ENCODE assay signal across 8 cellular contexts in genomic region chr19:6425732-6426686, GRCh38. TPM values are rescaled to one million over a fixed set of nuclear protein-coding genes. Genes with fewer than 3 reads are reported as not detected.
DNase-seq lines count a peak whose midpoint lies in the region; ATAC-seq, FAIRE-seq and TF ChIP-seq lines count a peak whose summit lies in the region.

No MANE protein-coding gene starts in this region.

- H3K27ac ChIP-seq in GM12878 (ENCODE audit: control insufficient read depth, insufficient read depth) = peak overlapping the region; percentile 58
- H3K27ac ChIP-seq in mucosa of rectum (ENCODE audit: low read depth in 2 of 2, low read length in 2 of 2) = peak overlapping the region; percentile 67 to 84

- TF ChIP-seq RAD21 in GM12878 (IDR thresholded peaks at IDR 0.05; ENCODE audit: insufficient read depth, low read depth, low read length) = no peak

- no peak for ATAC-seq in GM12878
- ATAC-seq in HG02870 (IDR thresholded peaks at IDR 0.05; ENCODE audit: unreplicated experiment) = no peak
- no peak for ATAC-seq in GM21786 (IDR thresholded peaks at IDR 0.05; ENCODE audit: unreplicated experiment)
- no peak for ATAC-seq in GM19035 (IDR thresholded peaks at IDR 0.05; ENCODE audit: unreplicated experiment)
- ATAC-seq in HG03571 (IDR thresholded peaks at IDR 0.05; ENCODE audit: unreplicated experiment) = no peak

- H3K9me3 ChIP-seq in GM12878 (replicated peaks; ENCODE audit: control insufficient read depth, insufficient read depth, low read length) (no peaks in the 10 kb centered on the region; the same call in 2 of the 3 replicates), mucosa of rectum (ENCODE audit: control insufficient read depth in 2 of 2, low read length in 2 of 2) (no peaks in the 10 kb centered on the region)

- H3K4me1 ChIP-seq in GM12878 (ENCODE audit: control insufficient read depth, insufficient read depth, low read length) (peaks cover 5% of the 10 kb centered on the region), mucosa of rectum (ENCODE audit: control insufficient read depth in 2 of 2, insufficient read depth in 2 of 2, low read length in 2 of 2) (peaks cover 11 to 16% of the 10 kb centered on the region in 2 donors)

- BruUV-seq in GM12878 (replicated peaks; lab: Mats Ljungman, UMichigan) = TSS peak; percentile 82

- peak; percentile 4 for DNase-seq in CD1c-positive myeloid dendritic cell (ENCODE audit: extremely low spot score)
- peak; percentile 27 for DNase-seq in KBM-7
- no peak for DNase-seq in GM12878 (ENCODE audit: low read depth, low spot score)

- H3K79me2 ChIP-seq in GM12878 (ENCODE audit: control insufficient read depth, insufficient read depth, low read length) = peaks cover 34% of the 10 kb centered on the region

- no peak for TF ChIP-seq CTCF in GM12878 (IDR thresholded peaks at IDR 0.05 in 2 of 3, conservative IDR thresholded peaks at IDR 0.05 in 1 of 3; ENCODE audit: control insufficient read depth in 2 of 3, extremely low read depth in 1 of 3, insufficient read depth in 1 of 3, low read depth in 3 of 3, low read length in 3 of 3)

- SMC1A ChIA-PET in GM12878 (lab: Charles Lee; ENCODE audit: uncharacterized antibody, unreplicated experiment) = interaction anchor here (1.0 to 1.6 kb wide), 2 partner anchors 9 to 10 kb away, joined by 5 read pairs; no protein-coding TSS in a partner anchor

- TF ChIP-seq POLR2A in GM12878 (IDR thresholded peaks at IDR 0.05; ENCODE audit: low read depth, low read length) = no peak

- peak; percentile 23 for FAIRE-seq in GM12878 (lab: Jason Lieb, UNC)

- RAD21 ChIA-PET in GM12878 (lab: Charles Lee; ENCODE audit: unreplicated experiment) = interaction anchor here (1.2 to 1.7 kb wide), 3 partner anchors 54 to 446 kb away, joined by 3 to 9 read pairs (median 5); partner anchors contain the start of gene ALKBH7

- CTCF ChIA-PET in GM12878 (lab: Yijun Ruan, JAX) = interaction anchor here (0.9 to 2.2 kb wide), 5 partner anchors 9 to 311 kb away, joined by 3 to 8 read pairs (median 3); partner anchors contain the start of gene ALKBH7

- H3K4me2 ChIP-seq in GM12878 (ENCODE audit: control insufficient read depth, insufficient read depth) = peak overlapping the region; percentile 56

- in situ Hi-C loops in KBM-7 (cut with MboI; ENCODE audit: low pct_unique_long_range_greater_than_20kb, low sequenced_read_pairs) = no loop called here
- in situ Hi-C loops in GM12878 (cut with MboI) = no loop called here

- peak overlapping the region; percentile 72 for H2AFZ ChIP-seq in GM12878 (ENCODE audit: control insufficient read depth, low read depth, low read length)

- H3K9ac ChIP-seq in GM12878 (ENCODE audit: control insufficient read depth, insufficient read depth, low read length) (no peak overlapping the region), mucosa of rectum (ENCODE audit: low read depth in 1 of 2, low read length in 2 of 2) (peak overlapping the region in 1 of 2 donors; percentile 41)

- peaks cover 19% of the 10 kb centered on the region for H4K20me1 ChIP-seq in GM12878 (ENCODE audit: control insufficient read depth, insufficient read depth)

- 94% methylated on average over 23 of the region's 23 CpGs for WGBS in GM12878 (ENCODE audit: insufficient coverage, insufficient replicate concordance, low lambda C conversion rate, missing lambda C conversion rate)

- no peak for TF ChIP-seq EP300 in GM12878 (IDR thresholded peaks at IDR 0.05; ENCODE audit: borderline replicate concordance in 1 of 2, control insufficient read depth in 1 of 2, low read depth in 2 of 2, low read length in 2 of 2)

- H3K27me3 ChIP-seq in GM12878 (replicated peaks in 1 of 2; ENCODE audit: control insufficient read depth in 2 of 2, insufficient read depth in 2 of 2, low read length in 1 of 2) = no peaks in the 10 kb centered on the region
- H3K27me3 ChIP-seq in mucosa of rectum (ENCODE audit: control insufficient read depth in 2 of 2, insufficient read depth in 2 of 2, low read length in 2 of 2) = no peaks in the 10 kb centered on the region

- H3K4me3 ChIP-seq in GM12878 (peak overlapping the region; percentile 6; the same call in 1 of the 2 replicates), mucosa of rectum (ENCODE audit: low read length in 2 of 2) (peak overlapping the region; percentile 43 to 63)

- POLR2A ChIA-PET in GM12878 (lab: Charles Lee) = interaction anchor here (0.6 to 1.8 kb wide), 5 partner anchors 10 to 447 kb away, joined by 3 to 13 read pairs (median 4); partner anchors contain the start of gene ALKBH7

- H3K36me3 ChIP-seq in GM12878 (ENCODE audit: control insufficient read depth in 2 of 2, insufficient read depth in 2 of 2, low read length in 1 of 2) = peaks cover 0 to 8% of the 10 kb centered on the region in 2 experiments; a peak in 2 of 4 replicates
- H3K36me3 ChIP-seq in mucosa of rectum (ENCODE audit: control insufficient read depth in 2 of 2, insufficient read depth in 2 of 2, low read length in 2 of 2) = peaks cover 8 to 9% of the 10 kb centered on the region in 2 donors

- intact Hi-C loops in GM12878 (cut with micrococcal nuclease; ENCODE audit: unreplicated experiment) = loop anchor here (1.0 kb wide), 2 partner anchors 33 to 34 kb away; partner anchors contain the start of gene GTF2F1

RNA-seq across cellular contexts. Expression of gene KHSRP, which starts 1.4 kb away (rescaled TPM):
- total RNA-seq in GM12878 (2013; cell fraction: nucleolus; rRNA removed) = 69.0 and 80.4 TPM in 2 replicates
- total RNA-seq in GM12878 (2014; rRNA removed) = 111 and 121 TPM in 2 replicates
- 71.8 and 79.8 TPM in 2 replicates for total RNA-seq in GM12878 (2014; rRNA removed; fragmentation: Illumina TruSeq; extraction: Trizol)
- total RNA-seq in GM12878 (2021) = 411 and 440 TPM in 2 replicates
- 115 TPM for polyA plus RNA-seq in GM12878 (2011; ENCODE audit: low read depth)
- polyA plus RNA-seq in GM12878 (2011; rRNA removed) = 71.1 and 84.3 TPM in 2 replicates
- 79.1 and 116 TPM in 2 replicates for polyA plus RNA-seq in GM12878 (2011; cell fraction: cytosol; rRNA removed)
- 175 and 222 TPM in 2 replicates for polyA plus RNA-seq in GM12878 (2011; cell fraction: nucleus; rRNA removed)
- 189 and 262 TPM in 2 replicates for polyA plus RNA-seq in GM12878 (2012)
- polyA plus RNA-seq in GM12878 (2014; fragmentation: Illumina TruSeq; extraction: Trizol) = 118 and 142 TPM in 2 replicates
- 1 to 10 TPM; 4.8 to 6.4 TPM for polyA plus RNA-seq in GM12878 (2014; fragmentation: Nextera tagmentation; extraction: Ambion mirVana)
- 229 and 318 TPM in 2 replicates for polyA plus RNA-seq in GM12878 (2014; rRNA removed)
- 10 to 100 TPM; 38.5 to 40.1 TPM for polyA plus RNA-seq in GM12878 (2016; fragmentation: Nextera tagmentation; extraction: Ambion mirVana)
- polyA minus RNA-seq in GM12878 (2011; rRNA and poly(A)+ RNA removed) = 101 and 116 TPM in 2 replicates
- polyA minus RNA-seq in GM12878 (2011; cell fraction: cytosol; rRNA and poly(A)+ RNA removed) = 104 and 123 TPM in 2 replicates
- polyA minus RNA-seq in GM12878 (2011; cell fraction: nucleus; rRNA and poly(A)+ RNA removed) = 61.7 and 95.5 TPM in 2 replicates

RNA-seq across cellular contexts. Expression of gene SLC25A41, which starts 7.6 kb away (rescaled TPM):
- 0.37 and 0.75 TPM in 2 replicates for total RNA-seq in GM12878 (2013; cell fraction: nucleolus; rRNA removed)
- total RNA-seq in GM12878 (2014; rRNA removed) = 0.23 and 0.27 TPM in 2 replicates
- total RNA-seq in GM12878 (2014; rRNA removed; fragmentation: Illumina TruSeq; extraction: Trizol) = 0.49 and 0.55 TPM in 2 replicates
- total RNA-seq in GM12878 (2021) = 1.0 and 1.2 TPM in 2 replicates
- 0.58 TPM for polyA plus RNA-seq in GM12878 (2011; ENCODE audit: low read depth)
- 0.45 and 0.99 TPM in 2 replicates for polyA plus RNA-seq in GM12878 (2011; rRNA removed)
- 1.3 and 2.2 TPM in 2 replicates for polyA plus RNA-seq in GM12878 (2011; cell fraction: cytosol; rRNA removed)
- polyA plus RNA-seq in GM12878 (2011; cell fraction: nucleus; rRNA removed) = 3.5 and 3.9 TPM in 2 replicates
- 1.3 and 1.4 TPM in 2 replicates for polyA plus RNA-seq in GM12878 (2012)
- polyA plus RNA-seq in GM12878 (2014; fragmentation: Illumina TruSeq; extraction: Trizol) = 0.24 TPM in 1 of 2 replicates, not detected in the other
- polyA plus RNA-seq in GM12878 (2014; fragmentation: Nextera tagmentation; extraction: Ambion mirVana) = not detected
- 0.73 and 1.4 TPM in 2 replicates for polyA plus RNA-seq in GM12878 (2014; rRNA removed)
- under 1 TPM; 0.30 to 0.37 TPM for polyA plus RNA-seq in GM12878 (2016; fragmentation: Nextera tagmentation; extraction: Ambion mirVana)
- 0.51 and 0.62 TPM in 2 replicates for polyA minus RNA-seq in GM12878 (2011; rRNA and poly(A)+ RNA removed)
- polyA minus RNA-seq in GM12878 (2011; cell fraction: cytosol; rRNA and poly(A)+ RNA removed) = not detected in 2 replicates
- polyA minus RNA-seq in GM12878 (2011; cell fraction: nucleus; rRNA and poly(A)+ RNA removed) = 0.38 TPM in 1 of 2 replicates, not detected in the other

RNA-seq across cellular contexts. Expression of gene GTF2F1, which starts 33.0 kb away (rescaled TPM):
- 14.1 and 18.4 TPM in 2 replicates for total RNA-seq in GM12878 (2013; cell fraction: nucleolus; rRNA removed)
- 42.7 and 45.0 TPM in 2 replicates for total RNA-seq in GM12878 (2014; rRNA removed)
- total RNA-seq in GM12878 (2014; rRNA removed; fragmentation: Illumina TruSeq; extraction: Trizol) = 55.4 and 57.3 TPM in 2 replicates
- total RNA-seq in GM12878 (2021) = 57.8 and 61.7 TPM in 2 replicates
- polyA plus RNA-seq in GM12878 (2011; ENCODE audit: low read depth) = 32.2 TPM
- 39.6 and 50.4 TPM in 2 replicates for polyA plus RNA-seq in GM12878 (2011; rRNA removed)
- 65.1 and 90.7 TPM in 2 replicates for polyA plus RNA-seq in GM12878 (2011; cell fraction: cytosol; rRNA removed)
- polyA plus RNA-seq in GM12878 (2011; cell fraction: nucleus; rRNA removed) = 34.5 and 62.4 TPM in 2 replicates
- 59.6 and 77.8 TPM in 2 replicates for polyA plus RNA-seq in GM12878 (2012)
- polyA plus RNA-seq in GM12878 (2014; fragmentation: Illumina TruSeq; extraction: Trizol) = 29.6 and 53.1 TPM in 2 replicates
- polyA plus RNA-seq in GM12878 (2014; fragmentation: Nextera tagmentation; extraction: Ambion mirVana) = 1 to 10 TPM; 4.5 to 8.7 TPM
- polyA plus RNA-seq in GM12878 (2014; rRNA removed) = 55.1 and 61.3 TPM in 2 replicates
- 10 to 100 TPM; 39.2 to 46.7 TPM for polyA plus RNA-seq in GM12878 (2016; fragmentation: Nextera tagmentation; extraction: Ambion mirVana)
- polyA minus RNA-seq in GM12878 (2011; rRNA and poly(A)+ RNA removed) = 44.7 and 60.2 TPM in 2 replicates
- polyA minus RNA-seq in GM12878 (2011; cell fraction: cytosol; rRNA and poly(A)+ RNA removed) = 25.7 and 26.8 TPM in 2 replicates
- 8.1 and 13.3 TPM in 2 replicates for polyA minus RNA-seq in GM12878 (2011; cell fraction: nucleus; rRNA and poly(A)+ RNA removed)

RNA-seq across cellular contexts. Expression of gene SLC25A23, which starts 33.6 kb away (rescaled TPM):
- total RNA-seq in GM12878 (2013; cell fraction: nucleolus; rRNA removed) = 27.8 and 31.7 TPM in 2 replicates
- total RNA-seq in GM12878 (2014; rRNA removed) = 51.9 and 66.4 TPM in 2 replicates
- total RNA-seq in GM12878 (2014; rRNA removed; fragmentation: Illumina TruSeq; extraction: Trizol) = 35.4 and 36.2 TPM in 2 replicates
- total RNA-seq in GM12878 (2021) = 85.8 and 97.2 TPM in 2 replicates
- polyA plus RNA-seq in GM12878 (2011; ENCODE audit: low read depth) = 27.3 TPM
- polyA plus RNA-seq in GM12878 (2011; rRNA removed) = 16.6 and 25.6 TPM in 2 replicates
- 43.6 and 47.6 TPM in 2 replicates for polyA plus RNA-seq in GM12878 (2011; cell fraction: cytosol; rRNA removed)
- polyA plus RNA-seq in GM12878 (2011; cell fraction: nucleus; rRNA removed) = 42.9 and 54.9 TPM in 2 replicates
- 47.9 and 65.2 TPM in 2 replicates for polyA plus RNA-seq in GM12878 (2012)
- 60.7 and 70.2 TPM in 2 replicates for polyA plus RNA-seq in GM12878 (2014; fragmentation: Illumina TruSeq; extraction: Trizol)
- polyA plus RNA-seq in GM12878 (2014; fragmentation: Nextera tagmentation; extraction: Ambion mirVana) = 10 to 100 TPM; 10.2 to 13.6 TPM
- polyA plus RNA-seq in GM12878 (2014; rRNA removed) = 79.5 and 83.1 TPM in 2 replicates
- 10 to 100 TPM; 42.7 to 57.4 TPM for polyA plus RNA-seq in GM12878 (2016; fragmentation: Nextera tagmentation; extraction: Ambion mirVana)
- polyA minus RNA-seq in GM12878 (2011; rRNA and poly(A)+ RNA removed) = 25.0 and 39.9 TPM in 2 replicates
- polyA minus RNA-seq in GM12878 (2011; cell fraction: cytosol; rRNA and poly(A)+ RNA removed) = 29.4 and 41.7 TPM in 2 replicates
- polyA minus RNA-seq in GM12878 (2011; cell fraction: nucleus; rRNA and poly(A)+ RNA removed) = 14.1 and 15.5 TPM in 2 replicates

RNA-seq across cellular contexts. Expression of gene CRB3, which starts 38.1 kb away (rescaled TPM):
- total RNA-seq in GM12878 (2013; cell fraction: nucleolus; rRNA removed) = 0.58 and 0.73 TPM in 2 replicates
- total RNA-seq in GM12878 (2014; rRNA removed) (0.82 and 1.6 TPM in 2 replicates), GM12878 (2014; rRNA removed; fragmentation: Illumina TruSeq; extraction: Trizol) (0.18 TPM in 1 of 2 replicates, not detected in the other), GM12878 (2021) (0.43 and 1.4 TPM in 2 replicates)
- 0.47 TPM for polyA plus RNA-seq in GM12878 (2011; ENCODE audit: low read depth)
- polyA plus RNA-seq in GM12878 (2011; rRNA removed) (0.56 and 0.98 TPM in 2 replicates), GM12878 (2014; fragmentation: Illumina TruSeq; extraction: Trizol) (0.41 TPM in 1 of 2 replicates, not detected in the other), GM12878 (2014; fragmentation: Nextera tagmentation; extraction: Ambion mirVana) (under 1 TPM in 1 of 2 experiments, not detected in 1; 0.11 TPM), GM12878 (2014; rRNA removed) (0.97 and 1.2 TPM in 2 replicates), GM12878 (2016; fragmentation: Nextera tagmentation; extraction: Ambion mirVana) (1 to 10 TPM; 1.1 to 1.9 TPM)
- polyA plus RNA-seq in GM12878 (2011; cell fraction: cytosol; rRNA removed) = 1.5 and 3.4 TPM in 2 replicates
- polyA plus RNA-seq in GM12878 (2011; cell fraction: nucleus; rRNA removed) = 4.0 and 5.0 TPM in 2 replicates
- 0.53 and 1.4 TPM in 2 replicates for polyA plus RNA-seq in GM12878 (2012)
- polyA minus RNA-seq in GM12878 (2011; rRNA and poly(A)+ RNA removed) = 0.37 and 1.4 TPM in 2 replicates
- polyA minus RNA-seq in GM12878 (2011; cell fraction: cytosol; rRNA and poly(A)+ RNA removed) = 3.2 TPM in 1 of 2 replicates, not detected in the other
- 0.24 and 2.7 TPM in 2 replicates for polyA minus RNA-seq in GM12878 (2011; cell fraction: nucleus; rRNA and poly(A)+ RNA removed)
